23 cellular contexts compared by ENCODE assay signal in the genomic region with DNA sequence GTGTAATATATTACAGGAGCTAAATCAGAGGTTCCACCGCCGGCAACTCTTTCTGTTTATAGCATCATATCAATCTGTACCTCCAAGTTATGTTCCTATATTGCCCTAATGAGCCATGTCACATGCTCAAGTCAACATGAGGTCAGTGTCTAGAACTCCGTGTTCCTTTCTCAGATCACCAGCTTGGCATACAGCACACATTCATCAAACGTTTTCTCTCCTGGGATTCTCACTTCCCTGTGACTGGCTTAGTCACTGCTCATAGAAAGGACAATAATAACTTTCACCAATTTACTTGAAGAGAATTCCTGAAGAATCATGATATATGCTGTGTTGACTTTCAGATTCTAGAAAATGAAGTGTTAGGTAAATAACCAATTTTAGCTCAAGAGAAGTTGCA.
"Had no signal": no experiment of that assay in that cellular context is flagged by ENCODE, and none has a peak within 500 bp of the region (broad histone marks: within the 10 kb centered on the region; RNA-seq: fewer than 3 reads in every experiment).

No MANE protein-coding gene starts in this region.

- H3K9me3 ChIP-seq: breast epithelium, esophagus muscularis mucosa, heart left ventricle, left lung, lower lobe of right lung, mucosa of descending colon, testis, transverse colon had no signal

- H3K36me3 ChIP-seq: breast epithelium, esophagus muscularis mucosa, heart left ventricle, left lung, lower lobe of right lung, transverse colon had no signal

- DNase-seq: activated CD4-positive, alpha-beta memory T cell treated with anti-CD3 and anti-CD28 coated beads for 36 hours; activated CD4-positive, alpha-beta T cell treated with anti-CD3 and anti-CD28 coated beads, Interleukin-2, amount 10 ng/mL, durations not matched to agents 24 days and 14 days; activated CD8-positive, alpha-beta memory T cell treated with anti-CD3 and anti-CD28 coated beads, Interleukin-2, amount 50 U/mL, for 48 hours; activated gamma-delta T cell treated with Interleukin-2 at 50 U/mL for 16 hours; activated naive CD8-positive, alpha-beta T cell treated with anti-CD3 and anti-CD28 coated beads, Interleukin-2, amount 50 U/mL, for 24 hours; activated T-cell treated with anti-CD3 and anti-CD28 coated beads, Interleukin-2, amount 50 U/mL, for 24 hours; amygdala; heart left ventricle; hypothalamus; immature natural killer cell; kidney glomerular epithelial cell; left lung; lower lobe of right lung; mucosa of descending colon; right cardiac atrium; stimulated activated CD4-positive, alpha-beta T cell treated with anti-CD3 and anti-CD28 coated beads, Interleukin-12 subunit alpha, Interleukin-12 subunit beta, amount 100 ng/mL, for 4 hours; stimulated activated CD4-positive, alpha-beta T cell treated with anti-CD3 and anti-CD28 coated beads, Interleukin-4, amount 100 ng/mL, for 1 hour; T-helper 1 cell; testis; transverse colon had no signal

- H3K4me3 ChIP-seq: breast epithelium, esophagus muscularis mucosa, heart left ventricle, left lung, lower lobe of right lung, mucosa of descending colon, testis, transverse colon had no signal

- H3K4me1 ChIP-seq: breast epithelium, esophagus muscularis mucosa, heart left ventricle, left lung, lower lobe of right lung, testis, transverse colon had no signal

- H3K27ac ChIP-seq: breast epithelium, esophagus muscularis mucosa, heart left ventricle, left lung, lower lobe of right lung, testis, transverse colon, VCaP had no signal

- H3K27me3 ChIP-seq: esophagus muscularis mucosa, heart left ventricle, left lung, testis, transverse colon had no signal
